In genomic region chr6:111650049-111650448, GRCh38 we compare ENCODE assay signal across 6 cellular contexts.
"Had no signal": no experiment of that assay in that cellular context is flagged by ENCODE, and none has a peak within 500 bp of the region (broad histone marks: within the 10 kb centered on the region; RNA-seq: fewer than 3 reads in every experiment).

No MANE protein-coding gene starts in this region.

- H2AFZ ChIP-seq: GM23338 had no signal

- ATAC-seq: GM23338 had no signal

- DNase-seq: H9, HCEC 1CT had no signal

- H3K4me3 ChIP-seq: GM23338 had no signal

- FAIRE-seq: H1, H54, HTR-8/SVneo had no signal

- H3K4me2 ChIP-seq: GM23338 had no signal
